In the genomic region with DNA sequence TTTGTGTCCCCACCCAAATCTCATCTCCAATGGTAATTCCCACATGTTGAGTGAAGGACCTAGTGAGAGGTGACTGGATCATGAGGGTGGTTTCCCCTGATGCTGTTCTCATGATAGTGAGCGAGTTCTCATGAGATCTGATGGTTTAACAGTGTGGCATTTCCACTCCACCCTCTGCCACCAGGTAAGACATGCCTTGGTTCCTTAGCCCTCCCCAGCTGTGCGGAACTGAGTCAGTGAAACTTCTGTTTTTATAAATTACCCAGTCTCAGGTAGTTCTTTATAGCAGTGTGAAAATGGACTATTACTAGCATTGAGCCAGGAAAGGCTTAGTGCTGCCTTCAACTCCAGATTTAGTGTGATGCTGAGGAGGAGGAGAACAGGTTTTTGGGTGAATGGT, we compare ENCODE assay signal across 23 cellular contexts.
A peak's percentile ranks its signal among the peaks of the same experiment; 100 is the strongest.
DNase-seq lines count a peak whose midpoint lies in the region; ATAC-seq and TF ChIP-seq lines count a peak whose summit lies in the region.
"Had no signal": no experiment of that assay in that cellular context is flagged by ENCODE, and none has a peak within 500 bp of the region (broad histone marks: within the 10 kb centered on the region; RNA-seq: fewer than 3 reads in every experiment).

No MANE protein-coding gene starts in this region.

- H2BK20ac ChIP-seq in H9 (ENCODE audit: low read depth, low read length, poor library complexity, severe bottlenecking): peak overlapping the region; percentile 75

- no peak for TF ChIP-seq CTCF in H9 (conservative IDR thresholded peaks at IDR 0.05)
- TF ChIP-seq CTCF in esophagus muscularis mucosa (IDR thresholded peaks at IDR 0.05): no peak
- no peak for TF ChIP-seq CTCF in smooth muscle cell (IDR thresholded peaks at IDR 0.05; ENCODE audit: borderline replicate concordance, insufficient read depth, poor library complexity, severe bottlenecking)

- intact Hi-C loops in esophagus muscularis mucosa (cut with DNase I): no loop called here

- no peak for ATAC-seq in HG02571 (IDR thresholded peaks at IDR 0.05; ENCODE audit: unreplicated experiment)
- ATAC-seq: GM12878, GM23338 had no signal

- H3K27ac ChIP-seq in H9 (ENCODE audit: insufficient read length, low read depth, low read length) (no peak overlapping the region), esophagus muscularis mucosa (replicated peaks in 1 of 4) (no peak overlapping the region), smooth muscle cell (ENCODE audit: low read depth) (peak overlapping the region; percentile 91)
- H3K27ac ChIP-seq: A549; BLaER1 treated with 17β-estradiol and CSF1 and Interleukin-3, amounts not matched to agents 10 nM and 100 nM had no signal

- no peaks in the 10 kb centered on the region for H3K23me2 ChIP-seq in H9 (ENCODE audit: insufficient read length, low read depth, low read length, poor library complexity, severe bottlenecking)

- H3K27me3 Mint-ChIP-seq in H9 (ENCODE audit: low read depth): no peaks in the 10 kb centered on the region; the same call in 1 of the 2 replicates

- no peak overlapping the region for H4K91ac ChIP-seq in H9 (ENCODE audit: insufficient read length, low read depth, low read length)

- H3K18ac ChIP-seq in H9 (ENCODE audit: insufficient read length, low read depth, low read length): no peak overlapping the region

- H4K8ac ChIP-seq in H9 (replicated peaks; ENCODE audit: insufficient read length, low read depth, low read length): no peak overlapping the region

- H2BK120ac ChIP-seq in H9 (ENCODE audit: low read depth, low read length, poor library complexity, severe bottlenecking): no peak overlapping the region

- H3K4me3 ChIP-seq in esophagus muscularis mucosa: no peak overlapping the region
- H3K4me3 ChIP-seq in smooth muscle cell: no peak overlapping the region
- H3K4me3 ChIP-seq: A549; BLaER1 treated with 17β-estradiol and CSF1 and Interleukin-3, amounts not matched to agents 10 nM and 100 nM; GM12878; GM23338; HAP-1 had no signal

- no peak overlapping the region for H3K4me2 ChIP-seq in H9 (ENCODE audit: insufficient read depth, insufficient read length, low read length)
- no peak overlapping the region for H3K4me2 ChIP-seq in smooth muscle cell
- H3K4me2 ChIP-seq: A549, GM23338 had no signal

- no peaks in the 10 kb centered on the region for H3K4me1 ChIP-seq in H9 (ENCODE audit: insufficient read depth, low read length)
- H3K4me1 ChIP-seq in esophagus muscularis mucosa: no peaks in the 10 kb centered on the region
- H3K4me1 ChIP-seq in smooth muscle cell (ENCODE audit: low read depth): peaks cover 11% of the 10 kb centered on the region
- H3K4me1 ChIP-seq: A549, BE2C, HAP-1 had no signal

- no peak for TF ChIP-seq EP300 in esophagus muscularis mucosa (IDR thresholded peaks at IDR 0.05)

- TF ChIP-seq POLR2A in esophagus muscularis mucosa (IDR thresholded peaks at IDR 0.05; ENCODE audit: low read depth): no peak

- H3K79me2 ChIP-seq in H9 (ENCODE audit: insufficient read depth, low read length): no peaks in the 10 kb centered on the region
- no peaks in the 10 kb centered on the region for H3K79me2 ChIP-seq in smooth muscle cell (ENCODE audit: low read depth)

- H3K27ac Mint-ChIP-seq in H9: no peak overlapping the region
- H3K27ac Mint-ChIP-seq: CD14-positive monocyte; CD4-positive, alpha-beta T cell; CD8-positive, alpha-beta memory T cell; GM23338; HFFc6 had no signal

- peaks cover 6 to 10% of the 10 kb centered on the region in 2 experiments for H3K4me1 Mint-ChIP-seq in H9
- H3K4me1 Mint-ChIP-seq: CD14-positive monocyte; CD8-positive, alpha-beta memory T cell had no signal

- no peak overlapping the region for H3T11ph ChIP-seq in H9 (ENCODE audit: low read length)

- no peak overlapping the region for H2BK5ac ChIP-seq in H9 (ENCODE audit: insufficient read length, low read length)

- no peaks in the 10 kb centered on the region for H3K9me3 Mint-ChIP-seq in H9
- H3K9me3 Mint-ChIP-seq: CD4-positive, alpha-beta T cell; CD8-positive, alpha-beta memory T cell; GM23338 had no signal

- no peak overlapping the region for H4K5ac ChIP-seq in H9 (ENCODE audit: insufficient read length, low read depth, low read length)

- no peaks in the 10 kb centered on the region for H3K36me3 Mint-ChIP-seq in H9 (ENCODE audit: insufficient read depth in 1 of 3, low read depth in 3 of 3)
- H3K36me3 Mint-ChIP-seq: CD14-positive monocyte; CD8-positive, alpha-beta memory T cell had no signal

- H3K23ac ChIP-seq in H9 (ENCODE audit: insufficient read length, low read depth, low read length): no peak overlapping the region

- no peak overlapping the region for H2BK12ac ChIP-seq in H9 (ENCODE audit: insufficient read length, low read depth, low read length)

- no peaks in the 10 kb centered on the region for H3K36me3 ChIP-seq in esophagus muscularis mucosa
- no peaks in the 10 kb centered on the region for H3K36me3 ChIP-seq in smooth muscle cell (ENCODE audit: low read depth)
- H3K36me3 ChIP-seq: BE2C; BLaER1 treated with 17β-estradiol and CSF1 and Interleukin-3, amounts not matched to agents 10 nM and 100 nM; HAP-1 had no signal

- no CpG with 5 or more reads among the region's 2 CpGs for WGBS in H9 (ENCODE audit: extremely low coverage, insufficient read length, low lambda C conversion rate)
- WGBS in esophagus muscularis mucosa: 82% methylated on average over 2 of the region's 2 CpGs
- WGBS in smooth muscle cell (ENCODE audit: low lambda C conversion rate): 98% methylated on average over 2 of the region's 2 CpGs

- no peak overlapping the region for H2BK15ac ChIP-seq in H9 (ENCODE audit: low read depth, low read length)

- H3K56ac ChIP-seq in H9 (ENCODE audit: insufficient read length, low read depth, low read length): no peak overlapping the region

- no peak overlapping the region for H3K4ac ChIP-seq in H9 (ENCODE audit: low read depth, low read length)

- H2AFZ ChIP-seq in H9 (ENCODE audit: low read length) (no peak overlapping the region), smooth muscle cell (ENCODE audit: low read depth) (no peak overlapping the region)

- H4K20me1 ChIP-seq in H9 (ENCODE audit: control insufficient read depth, insufficient read depth, insufficient read length) (no peaks in the 10 kb centered on the region), smooth muscle cell (ENCODE audit: low read depth) (no peaks in the 10 kb centered on the region)
- H4K20me1 ChIP-seq: BLaER1 treated with 17β-estradiol and CSF1 and Interleukin-3, amounts not matched to agents 10 nM and 100 nM had no signal

- no peaks in the 10 kb centered on the region for H3K79me1 ChIP-seq in H9 (ENCODE audit: insufficient read depth, low read depth, low read length, poor library complexity, severe bottlenecking)

- H3K14ac ChIP-seq in H9 (ENCODE audit: insufficient read depth, low read length): no peak overlapping the region

- H3K27me3 ChIP-seq in H9 (ENCODE audit: insufficient read depth, low read length) (no peaks in the 10 kb centered on the region), esophagus muscularis mucosa (no peaks in the 10 kb centered on the region), smooth muscle cell (ENCODE audit: low read depth) (no peaks in the 10 kb centered on the region)
- H3K27me3 ChIP-seq: BE2C; BLaER1 treated with 17β-estradiol and CSF1 and Interleukin-3, amounts not matched to agents 10 nM and 100 nM had no signal

- no peak for DNase-seq in H9
- peak; percentile 81 for DNase-seq in esophagus muscularis mucosa (ENCODE audit: extremely low spot score)
- DNase-seq in smooth muscle cell (lab: John Stamatoyannopoulos, UW; ENCODE audit: unreplicated experiment): no peak
- no peak for DNase-seq in NCI-H524 (lab: John Stamatoyannopoulos, UW)
- no peak for DNase-seq in NCI-H1930 (lab: John Stamatoyannopoulos, UW)
- DNase-seq: 8988T; ACHN; AML-193; BE2C; CD4-positive, alpha-beta T cell; CD8-positive, alpha-beta memory T cell; DMS 273 treated with DMSO at 0.1 percent for 48 hours; DMS79; EL; GDM1; HFFc6 had no signal

- H3K4me3 Mint-ChIP-seq in H9: no peak overlapping the region
- H3K4me3 Mint-ChIP-seq: CD14-positive monocyte; CD4-positive, alpha-beta T cell; CD8-positive, alpha-beta memory T cell; GM23338; HFFc6 had no signal

- H3K9ac ChIP-seq in H9 (ENCODE audit: extremely low read depth, insufficient read length, low read length) (no peak overlapping the region), smooth muscle cell (ENCODE audit: low read depth) (no peak overlapping the region)
- H3K9ac ChIP-seq: BLaER1 treated with 17β-estradiol and CSF1 and Interleukin-3, amounts not matched to agents 10 nM and 100 nM had no signal

- no peak overlapping the region for H2AK5ac ChIP-seq in H9 (ENCODE audit: insufficient read length, low read length)

- no peaks in the 10 kb centered on the region for H3K9me3 ChIP-seq in H9 (ENCODE audit: control insufficient read depth, low read depth, low read length)
- no peaks in the 10 kb centered on the region for H3K9me3 ChIP-seq in esophagus muscularis mucosa
- H3K9me3 ChIP-seq in smooth muscle cell (replicated peaks; ENCODE audit: low read depth): no peaks in the 10 kb centered on the region
- H3K9me3 ChIP-seq: A549, BE2C, HAP-1 had no signal

- H3F3A ChIP-seq in smooth muscle cell (ENCODE audit: low read depth): peaks cover 10% of the 10 kb centered on the region
